35 cellular contexts compared by ENCODE assay signal in the genomic region with DNA sequence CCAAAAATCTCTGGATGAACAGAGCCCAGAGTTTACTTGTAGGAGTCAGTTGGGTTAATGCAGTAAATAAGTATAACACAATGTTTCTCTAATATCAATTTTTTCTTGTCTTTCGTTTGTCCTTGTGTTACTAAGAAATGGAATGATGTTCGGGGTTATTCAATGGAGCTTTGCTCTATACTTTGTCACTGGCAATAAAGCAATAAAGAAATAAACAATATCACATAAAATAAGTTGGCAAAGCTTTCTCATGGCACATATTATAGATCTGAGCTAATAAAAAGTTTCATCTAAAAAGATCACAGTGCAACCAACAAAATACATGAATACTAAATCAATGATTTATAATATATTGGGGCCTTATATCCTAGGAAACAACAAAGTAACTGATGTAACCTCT. TPM values are rescaled to one million over a fixed set of nuclear protein-coding genes. Genes with fewer than 3 reads are reported as not detected.
A peak's percentile ranks its signal among the peaks of the same experiment; 100 is the strongest.
DNase-seq lines count a peak whose midpoint lies in the region; ATAC-seq, FAIRE-seq and TF ChIP-seq lines count a peak whose summit lies in the region.
"Had no signal": no experiment of that assay in that cellular context is flagged by ENCODE, and none has a peak within 500 bp of the region (broad histone marks: within the 10 kb centered on the region; RNA-seq: fewer than 3 reads in every experiment).

No MANE protein-coding gene starts in this region.

- H3K9ac ChIP-seq in Loucy (ENCODE audit: low read depth, low read length, poor library complexity, severe bottlenecking) = no peak overlapping the region
- H3K9ac ChIP-seq: BLaER1; BLaER1 treated with 17β-estradiol and CSF1 and Interleukin-3, amounts not matched to agents 10 nM and 100 nM had no signal

- intact Hi-C loops in left colon (cut with DNase I, micrococcal nuclease) (no loop called here), mucosa of descending colon (cut with DNase I, micrococcal nuclease) (no loop called here)

- no peak overlapping the region for H3K27ac ChIP-seq in small intestine (ENCODE audit: low read depth in 1 of 2, low read length in 1 of 2)
- H3K27ac ChIP-seq: 22Rv1; A549; BLaER1; BLaER1 treated with 17β-estradiol and CSF1 and Interleukin-3, amounts not matched to agents 10 nM and 100 nM; C4-2B had no signal

- FAIRE-seq in small intestine (lab: Jason Lieb, UNC) = peak; percentile 26
- FAIRE-seq: A204.1, A549, D721Med had no signal

- no peaks in the 10 kb centered on the region for H4K20me1 ChIP-seq in Loucy (ENCODE audit: insufficient read depth, low read length, poor library complexity, severe bottlenecking)
- H4K20me1 ChIP-seq: BLaER1; BLaER1 treated with 17β-estradiol and CSF1 and Interleukin-3, amounts not matched to agents 10 nM and 100 nM had no signal

- no peaks in the 10 kb centered on the region for H3K27me3 ChIP-seq in Loucy (ENCODE audit: insufficient read depth, low read length, poor library complexity, severe bottlenecking)
- H3K27me3 ChIP-seq in small intestine (ENCODE audit: control insufficient read depth in 2 of 2, insufficient read depth in 2 of 2, low read length in 2 of 2) = no peaks in the 10 kb centered on the region
- H3K27me3 ChIP-seq: BE2C; BLaER1; BLaER1 treated with 17β-estradiol and CSF1 and Interleukin-3, amounts not matched to agents 10 nM and 100 nM had no signal

- peaks cover 13% of the 10 kb centered on the region for H3F3A ChIP-seq in Loucy (ENCODE audit: low read depth)

- H3K9me3 ChIP-seq in Loucy (ENCODE audit: insufficient read depth, low read depth, low read length) (no peaks in the 10 kb centered on the region), mucosa of descending colon (no peaks in the 10 kb centered on the region), small intestine (ENCODE audit: control insufficient read depth, low read depth) (no peaks in the 10 kb centered on the region)
- H3K9me3 ChIP-seq: A549; BE2C; BLaER1; BLaER1 treated with 17β-estradiol and CSF1 and Interleukin-3, amounts not matched to agents 10 nM and 100 nM; Caco-2 had no signal

- H3K36me3 ChIP-seq in Loucy (ENCODE audit: insufficient read depth, low read length) (no peaks in the 10 kb centered on the region), mucosa of descending colon (ENCODE audit: low read depth) (no peaks in the 10 kb centered on the region), small intestine (ENCODE audit: control insufficient read depth in 2 of 2, insufficient read depth in 2 of 2, low read length in 2 of 2) (no peaks in the 10 kb centered on the region)
- H3K36me3 ChIP-seq: BE2C; BLaER1; BLaER1 treated with 17β-estradiol and CSF1 and Interleukin-3, amounts not matched to agents 10 nM and 100 nM had no signal

- ATAC-seq in left colon (peak; percentile 96), mucosa of descending colon (peak; percentile 73), GM18858 (IDR thresholded peaks at IDR 0.05; ENCODE audit: unreplicated experiment) (no peak)
- ATAC-seq: A549; CD8-positive, alpha-beta T cell had no signal

- TF ChIP-seq CTCF in Loucy (conservative IDR thresholded peaks at IDR 0.05; ENCODE audit: low read length) (no peak), mucosa of descending colon (IDR thresholded peaks at IDR 0.05) (no peak)

- H2AFZ ChIP-seq in Loucy (ENCODE audit: low read length) = peak overlapping the region; percentile 63; the same call in 1 of the 2 replicates

- no peak overlapping the region for H3K4me3 ChIP-seq in Loucy (ENCODE audit: low read length, poor library complexity, severe bottlenecking)
- no peak overlapping the region for H3K4me3 ChIP-seq in mucosa of descending colon
- no peak overlapping the region for H3K4me3 ChIP-seq in small intestine (ENCODE audit: low read depth in 1 of 2, low read length in 2 of 2)
- H3K4me3 ChIP-seq: A549; BLaER1; BLaER1 treated with 17β-estradiol and CSF1 and Interleukin-3, amounts not matched to agents 10 nM and 100 nM had no signal

- H3K4me1 ChIP-seq in Loucy (ENCODE audit: insufficient read depth, low read length, poor library complexity, severe bottlenecking) (peaks cover 53% of the 10 kb centered on the region), mucosa of descending colon (ENCODE audit: low read depth) (no peaks in the 10 kb centered on the region), small intestine (ENCODE audit: control insufficient read depth in 2 of 2, insufficient read depth in 1 of 2, low read depth in 1 of 2, low read length in 1 of 2) (peaks cover 2 to 4% of the 10 kb centered on the region in 2 donors)
- H3K4me1 ChIP-seq: BE2C, Caco-2 had no signal

- no peak overlapping the region for H3K4me2 ChIP-seq in Loucy (ENCODE audit: low read depth, low read length, poor library complexity, severe bottlenecking)
- H3K4me2 ChIP-seq: A549; BLaER1; BLaER1 treated with 17β-estradiol and CSF1 and Interleukin-3, amounts not matched to agents 10 nM and 100 nM had no signal

- H3K9me2 ChIP-seq in Loucy (replicated peaks; ENCODE audit: low read depth, low read length) = no peaks in the 10 kb centered on the region

- no peak for DNase-seq in left colon
- no peak for DNase-seq in mucosa of descending colon
- DNase-seq in small intestine = peak; percentile 65
- no peak for DNase-seq in NCI-H526 treated with DMSO at 0.1 percent for 48 hours (lab: John Stamatoyannopoulos, UW)
- DNase-seq in T-helper 2 cell = no peak
- no peak for DNase-seq in DMS 273 treated with DMSO at 0.1 percent for 48 hours (lab: John Stamatoyannopoulos, UW)
- DNase-seq: 8988T; ACHN; AML-193; BE2C; C1 segment of cervical spinal cord; Caco-2; Calu3; CD4-positive, alpha-beta memory T cell; CD4-positive, alpha-beta T cell; CD4-positive, CD25-positive, alpha-beta regulatory T cell; CD8-positive, alpha-beta memory T cell; CD8-positive, alpha-beta T cell; COR-L47; DMS153; DMS53; DMS79; DMS79 treated with DMSO at 0.1 percent for 48 hours; DND-41; EL had no signal

- no peaks in the 10 kb centered on the region for H3K79me2 ChIP-seq in Loucy (ENCODE audit: insufficient read depth, low read length)

- WGBS in small intestine, 3 donors = 19 to 58% (median 23%) methylated on average over 2 of the region's 2 CpGs

RNA-seq across cellular contexts. Expression of a gene that starts 32.7 kb away (rescaled TPM):
- total RNA-seq in left colon = 10 to 100 TPM; 18.1 to 19.6 TPM
- 10 to 100 TPM; 22.2 to 27.3 (median 24.1) TPM for total RNA-seq in mucosa of descending colon
- 1 to 10 TPM; 2.7 to 4.5 (median 3.9) TPM for polyA plus RNA-seq in small intestine
- total RNA-seq: B cell had no signal
